In genomic region chr20:62655291-62656204, GRCh38 we compare ENCODE assay signal across 12 cellular contexts.
"Had no signal": no experiment of that assay in that cellular context is flagged by ENCODE, and none has a peak within 500 bp of the region (broad histone marks: within the 10 kb centered on the region; RNA-seq: fewer than 3 reads in every experiment).

No MANE protein-coding gene starts in this region.

- DNase-seq: activated CD4-positive, alpha-beta T cell treated with anti-CD3 and anti-CD28 coated beads, Interleukin-2, amount 10 ng/mL, durations not matched to agents 24 days and 14 days; activated CD4-positive, CD25-positive, alpha-beta regulatory T cell; anterior cingulate cortex; brain microvascular endothelial cell; effector CD8-positive, alpha-beta T cell; esophagus squamous epithelium; kidney glomerular epithelial cell; psoas muscle; sigmoid colon; stimulated activated CD4-positive, alpha-beta T cell treated with anti-CD3 and anti-CD28 coated beads, Interleukin-12 subunit alpha, Interleukin-12 subunit beta, amount 100 ng/mL, for 4 hours; stimulated activated CD4-positive, alpha-beta T cell treated with anti-CD3 and anti-CD28 coated beads, Interleukin-2, amount 100 ng/mL, for 24 hours; T-helper 2 cell had no signal

- H3K27me3 ChIP-seq: brain microvascular endothelial cell, sigmoid colon had no signal

- H3K36me3 ChIP-seq: brain microvascular endothelial cell, sigmoid colon had no signal

- H3K9me3 ChIP-seq: esophagus squamous epithelium, psoas muscle, sigmoid colon had no signal

- H3K27ac ChIP-seq: brain microvascular endothelial cell, psoas muscle, sigmoid colon had no signal

- ATAC-seq: psoas muscle had no signal

- H3K4me3 ChIP-seq: esophagus squamous epithelium, psoas muscle, sigmoid colon had no signal
